ENCODE assay signal across 8 cellular contexts in genomic region chr2:218852911-218853667, GRCh38. TPM values are rescaled to one million over a fixed set of nuclear protein-coding genes. Genes with fewer than 3 reads are reported as not detected.
A peak's percentile ranks its signal among the peaks of the same experiment; 100 is the strongest.
DNase-seq lines count a peak whose midpoint lies in the region; ATAC-seq and TF ChIP-seq lines count a peak whose summit lies in the region.

No MANE protein-coding gene starts in this region.

- H3K4me3 ChIP-seq in AG10803 (ENCODE audit: low read length) (no peak overlapping the region), GM23338 (peak overlapping the region; percentile 31; the same call in 1 of the 2 replicates)

- H3K27me3 ChIP-seq in GM23338 (ENCODE audit: insufficient read depth), result peaks cover 61% of the 10 kb centered on the region

- no peak overlapping the region for H2AFZ ChIP-seq in GM23338

- peaks cover 2% of the 10 kb centered on the region; the same call in 1 of the 2 replicates for H4K20me1 ChIP-seq in GM23338 (replicated peaks; ENCODE audit: insufficient read depth)

- CTCF ChIA-PET in activated CD4-positive, alpha-beta memory T cell treated with anti-CD3 and anti-CD28 coated beads, Interleukin-2, amount 10 ng/mL, durations not matched to agents 7 days and 5 days (lab: Charles Lee), result interaction anchor here (0.6 to 3.2 kb wide), 14 partner anchors 10 to 306 kb away, joined by 3 to 39 read pairs (median 4); partner anchors contain the start of genes BCS1L and ZNF142

- peaks cover 42% of the 10 kb centered on the region for H3K4me1 ChIP-seq in GM23338 (ENCODE audit: insufficient read depth)

- POLR2A ChIA-PET in activated CD4-positive, alpha-beta memory T cell treated with anti-CD3 and anti-CD28 coated beads, Interleukin-2, amount 10 ng/mL, durations not matched to agents 7 days and 5 days (lab: Charles Lee), result interaction anchor here (1.5 kb wide), 1 partner anchor 45 kb away, joined by 5 read pairs; no protein-coding TSS in a partner anchor

- H3K36me3 ChIP-seq in GM23338 (ENCODE audit: insufficient read depth), result no peaks in the 10 kb centered on the region

- no peaks in the 10 kb centered on the region for H3K36me3 Mint-ChIP-seq in GM23338 (ENCODE audit: low read depth)
- no peaks in the 10 kb centered on the region for H3K36me3 Mint-ChIP-seq in activated CD4-positive, alpha-beta memory T cell treated with anti-CD3 and anti-CD28 coated beads, Interleukin-2, amount 10 ng/mL, durations not matched to agents 7 days and 5 days (ENCODE audit: low read depth)
- H3K36me3 Mint-ChIP-seq in effector memory CD8-positive, alpha-beta T cell (ENCODE audit: insufficient read depth), result peaks cover 7% of the 10 kb centered on the region
- H3K36me3 Mint-ChIP-seq in stimulated activated effector memory CD8-positive, alpha-beta T cell treated with anti-CD3 and anti-CD28 coated beads, Interleukin-12 subunit alpha, Interleukin-12 subunit beta, amount 100 ng/mL, for 72 hours, result no peaks in the 10 kb centered on the region

- ATAC-seq in GM23338 (peak; percentile 66), GM18517 (IDR thresholded peaks at IDR 0.05; ENCODE audit: unreplicated experiment) (no peak)
- peak; percentile 86 for ATAC-seq in effector memory CD8-positive, alpha-beta T cell (replicated peaks)
- ATAC-seq in stimulated activated effector memory CD8-positive, alpha-beta T cell treated with anti-CD3 and anti-CD28 coated beads, Interleukin-12 subunit alpha, Interleukin-12 subunit beta, amount 100 ng/mL, for 72 hours, result peak; percentile 67

- no peaks in the 10 kb centered on the region for H3K9me3 Mint-ChIP-seq in GM23338
- H3K9me3 Mint-ChIP-seq in activated CD4-positive, alpha-beta memory T cell treated with anti-CD3 and anti-CD28 coated beads, Interleukin-2, amount 10 ng/mL, durations not matched to agents 7 days and 5 days, result no peaks in the 10 kb centered on the region
- H3K9me3 Mint-ChIP-seq in effector memory CD8-positive, alpha-beta T cell, result no peaks in the 10 kb centered on the region
- H3K9me3 Mint-ChIP-seq in stimulated activated effector memory CD8-positive, alpha-beta T cell treated with anti-CD3 and anti-CD28 coated beads, Interleukin-12 subunit alpha, Interleukin-12 subunit beta, amount 100 ng/mL, for 72 hours, result no peaks in the 10 kb centered on the region

- H3K27ac Mint-ChIP-seq in GM23338, result no peak overlapping the region
- no peak overlapping the region for H3K27ac Mint-ChIP-seq in activated CD4-positive, alpha-beta memory T cell treated with anti-CD3 and anti-CD28 coated beads, Interleukin-2, amount 10 ng/mL, durations not matched to agents 7 days and 5 days
- H3K27ac Mint-ChIP-seq in effector memory CD8-positive, alpha-beta T cell, result no peak overlapping the region
- H3K27ac Mint-ChIP-seq in stimulated activated effector memory CD8-positive, alpha-beta T cell treated with anti-CD3 and anti-CD28 coated beads, Interleukin-12 subunit alpha, Interleukin-12 subunit beta, amount 100 ng/mL, for 72 hours, result no peak overlapping the region

- TF ChIP-seq CTCF in AG10803 (conservative IDR thresholded peaks at IDR 0.05; ENCODE audit: low read length), result peak; percentile 78
- TF ChIP-seq CTCF in GM23338 (conservative IDR thresholded peaks at IDR 0.05; ENCODE audit: low read depth in 2 of 2), result peak; percentile 89 to 93

- DNase-seq in AG10803 (ENCODE audit: low read depth), result peak; percentile 42
- DNase-seq in GM23338 (ENCODE audit: low spot score), result peak; percentile 89
- DNase-seq in NCI-H748 (lab: John Stamatoyannopoulos, UW; ENCODE audit: unreplicated experiment), result peak; percentile 73
- DNase-seq in activated CD4-positive, alpha-beta memory T cell treated with anti-CD3 and anti-CD28 coated beads, Interleukin-2, amount 10 ng/mL, durations not matched to agents 7 days and 5 days, result peak; percentile 65
- peak; percentile 56 to 66 (median 63) for DNase-seq in effector memory CD8-positive, alpha-beta T cell
- DNase-seq in mucosa of gallbladder (ENCODE audit: low spot score), result peak; percentile 51
- DNase-seq in stimulated activated effector memory CD8-positive, alpha-beta T cell treated with anti-CD3 and anti-CD28 coated beads, Interleukin-12 subunit alpha, Interleukin-12 subunit beta, amount 100 ng/mL, for 72 hours (ENCODE audit: low spot score in 2 of 2), result peak; percentile 41 to 83

- no peak overlapping the region for H3K27ac ChIP-seq in GM23338 (ENCODE audit: low read depth)

- no peaks in the 10 kb centered on the region for H3K79me2 ChIP-seq in GM23338 (replicated peaks; ENCODE audit: insufficient read depth)

- H3K27me3 Mint-ChIP-seq in GM23338 (ENCODE audit: insufficient read depth, low read depth, poor library complexity), result peaks cover 59% of the 10 kb centered on the region
- H3K27me3 Mint-ChIP-seq in activated CD4-positive, alpha-beta memory T cell treated with anti-CD3 and anti-CD28 coated beads, Interleukin-2, amount 10 ng/mL, durations not matched to agents 7 days and 5 days, result peaks cover 55% of the 10 kb centered on the region
- peaks cover 64 to 76% of the 10 kb centered on the region in 2 donors for H3K27me3 Mint-ChIP-seq in effector memory CD8-positive, alpha-beta T cell

- no peaks in the 10 kb centered on the region for H3K9me2 ChIP-seq in GM23338 (ENCODE audit: insufficient read depth)

- H3K4me1 Mint-ChIP-seq in GM23338, result peaks cover 44% of the 10 kb centered on the region
- H3K4me1 Mint-ChIP-seq in activated CD4-positive, alpha-beta memory T cell treated with anti-CD3 and anti-CD28 coated beads, Interleukin-2, amount 10 ng/mL, durations not matched to agents 7 days and 5 days, result no peaks in the 10 kb centered on the region
- no peaks in the 10 kb centered on the region for H3K4me1 Mint-ChIP-seq in effector memory CD8-positive, alpha-beta T cell (ENCODE audit: low read depth in 2 of 2)
- H3K4me1 Mint-ChIP-seq in stimulated activated effector memory CD8-positive, alpha-beta T cell treated with anti-CD3 and anti-CD28 coated beads, Interleukin-12 subunit alpha, Interleukin-12 subunit beta, amount 100 ng/mL, for 72 hours, result peaks cover 13% of the 10 kb centered on the region

- peak overlapping the region; percentile 19; the same call in 2 of the 3 replicates for H3K4me3 Mint-ChIP-seq in GM23338
- H3K4me3 Mint-ChIP-seq in activated CD4-positive, alpha-beta memory T cell treated with anti-CD3 and anti-CD28 coated beads, Interleukin-2, amount 10 ng/mL, durations not matched to agents 7 days and 5 days, result no peak overlapping the region
- H3K4me3 Mint-ChIP-seq in effector memory CD8-positive, alpha-beta T cell, result no peak overlapping the region
- H3K4me3 Mint-ChIP-seq in stimulated activated effector memory CD8-positive, alpha-beta T cell treated with anti-CD3 and anti-CD28 coated beads, Interleukin-12 subunit alpha, Interleukin-12 subunit beta, amount 100 ng/mL, for 72 hours, result no peak overlapping the region

- H3F3A ChIP-seq in GM23338 (replicated peaks; ENCODE audit: low read depth), result 0 out of 2 replicates have a peak, but pooled peaks cover 6% of the 10 kb centered on the region

- peak overlapping the region; percentile 45 for H3K4me2 ChIP-seq in GM23338

TF ChIP-seq in GM23338, 12 proteins besides CTCF, POLR2A, EP300 and RAD21:
- TF ChIP-seq EZH2 (IDR thresholded peaks at IDR 0.05; ENCODE audit: low read depth, unreplicated experiment) (peak; percentile 81), ZNF331 (CRISPR knock-in tag; IDR thresholded peaks at IDR 0.05; ENCODE audit: low read depth) (no peak)

RNA-seq across cellular contexts. Expression of gene WNT6, which starts 6.5 kb away (rescaled TPM):
- total RNA-seq in GM23338 (2014; rRNA removed; shearing (Covaris generic)), result not detected in 2 replicates
- not detected in 2 replicates for polyA plus RNA-seq in GM23338 (2016; fragmentation: Nextera tagmentation; extraction: Ambion mirVana)
- total RNA-seq in activated CD4-positive, alpha-beta memory T cell treated with anti-CD3 and anti-CD28 coated beads, Interleukin-2, amount 10 ng/mL, durations not matched to agents 7 days and 5 days, result not detected
- 1.5 TPM for total RNA-seq in mucosa of gallbladder

RNA-seq across cellular contexts. Expression of gene PRKAG3, which starts 21.5 kb away (rescaled TPM):
- total RNA-seq in GM23338 (2014; rRNA removed; shearing (Covaris generic)), result not detected in 2 replicates
- not detected in 2 replicates for polyA plus RNA-seq in GM23338 (2016; fragmentation: Nextera tagmentation; extraction: Ambion mirVana)
- total RNA-seq in activated CD4-positive, alpha-beta memory T cell treated with anti-CD3 and anti-CD28 coated beads, Interleukin-2, amount 10 ng/mL, durations not matched to agents 7 days and 5 days, result not detected
- not detected for total RNA-seq in mucosa of gallbladder

RNA-seq across cellular contexts. Expression of gene WNT10A, which starts 27.6 kb away (rescaled TPM):
- total RNA-seq in GM23338 (2014; rRNA removed; shearing (Covaris generic)), result not detected in 2 replicates
- not detected in 2 replicates for polyA plus RNA-seq in GM23338 (2016; fragmentation: Nextera tagmentation; extraction: Ambion mirVana)
- 1 to 10 TPM in 1 of 2 experiments, under 1 TPM in 1; 0.70 to 1.4 TPM for total RNA-seq in activated CD4-positive, alpha-beta memory T cell treated with anti-CD3 and anti-CD28 coated beads, Interleukin-2, amount 10 ng/mL, durations not matched to agents 7 days and 5 days
- 0.12 TPM for total RNA-seq in mucosa of gallbladder
